ENCODE assay signal across 1 cellular context in genomic region chr1:91916811-91917460, GRCh38.
A peak's percentile ranks its signal among the peaks of the same experiment; 100 is the strongest.
TF ChIP-seq lines count a peak whose summit lies in the region.

No MANE protein-coding gene starts in this region.

TF ChIP-seq in K562, 482 proteins besides CTCF, POLR2A, EP300 and RAD21:
- TF ChIP-seq HNRNPL (IDR thresholded peaks at IDR 0.05; ENCODE audit: low read depth, low read length) (no peak), HMGXB4 (CRISPR knock-in tag; IDR thresholded peaks at IDR 0.05) (no peak), SOX6 (IDR thresholded peaks at IDR 0.05) (0 out of 2 replicates have a peak, but pooled peaks have one; percentile 17), TSHZ1 (CRISPR knock-in tag; IDR thresholded peaks at IDR 0.05) (no peak), NFIC (IDR thresholded peaks at IDR 0.05) (no peak), MNT (conservative IDR thresholded peaks at IDR 0.05) (no peak), THRAP3 (IDR thresholded peaks at IDR 0.05; ENCODE audit: borderline replicate concordance) (no peak), NCOA4 (IDR thresholded peaks at IDR 0.05; ENCODE audit: partially characterized antibody) (no peak), CBFA2T3 (IDR thresholded peaks at IDR 0.05) (peak; percentile 30; the same call in 1 of the 2 replicates), PHTF2 (CRISPR knock-in tag; IDR thresholded peaks at IDR 0.05) (no peak), ZNF239 (CRISPR knock-in tag; IDR thresholded peaks at IDR 0.05) (no peak), ZNF584 (CRISPR knock-in tag; IDR thresholded peaks at IDR 0.05; ENCODE audit: low read depth) (no peak), MLX (CRISPR knock-in tag; conservative IDR thresholded peaks at IDR 0.05) (no peak), TCF7 (IDR thresholded peaks at IDR 0.05; ENCODE audit: borderline replicate concordance) (no peak), PRDM10 (IDR thresholded peaks at IDR 0.05; ENCODE audit: partially characterized antibody) (peak; percentile 69), ARID1B (IDR thresholded peaks at IDR 0.05) (0 out of 2 replicates have a peak, but pooled peaks have one; percentile 13)
